ENCODE assay signal across 22 cellular contexts in the genomic region with DNA sequence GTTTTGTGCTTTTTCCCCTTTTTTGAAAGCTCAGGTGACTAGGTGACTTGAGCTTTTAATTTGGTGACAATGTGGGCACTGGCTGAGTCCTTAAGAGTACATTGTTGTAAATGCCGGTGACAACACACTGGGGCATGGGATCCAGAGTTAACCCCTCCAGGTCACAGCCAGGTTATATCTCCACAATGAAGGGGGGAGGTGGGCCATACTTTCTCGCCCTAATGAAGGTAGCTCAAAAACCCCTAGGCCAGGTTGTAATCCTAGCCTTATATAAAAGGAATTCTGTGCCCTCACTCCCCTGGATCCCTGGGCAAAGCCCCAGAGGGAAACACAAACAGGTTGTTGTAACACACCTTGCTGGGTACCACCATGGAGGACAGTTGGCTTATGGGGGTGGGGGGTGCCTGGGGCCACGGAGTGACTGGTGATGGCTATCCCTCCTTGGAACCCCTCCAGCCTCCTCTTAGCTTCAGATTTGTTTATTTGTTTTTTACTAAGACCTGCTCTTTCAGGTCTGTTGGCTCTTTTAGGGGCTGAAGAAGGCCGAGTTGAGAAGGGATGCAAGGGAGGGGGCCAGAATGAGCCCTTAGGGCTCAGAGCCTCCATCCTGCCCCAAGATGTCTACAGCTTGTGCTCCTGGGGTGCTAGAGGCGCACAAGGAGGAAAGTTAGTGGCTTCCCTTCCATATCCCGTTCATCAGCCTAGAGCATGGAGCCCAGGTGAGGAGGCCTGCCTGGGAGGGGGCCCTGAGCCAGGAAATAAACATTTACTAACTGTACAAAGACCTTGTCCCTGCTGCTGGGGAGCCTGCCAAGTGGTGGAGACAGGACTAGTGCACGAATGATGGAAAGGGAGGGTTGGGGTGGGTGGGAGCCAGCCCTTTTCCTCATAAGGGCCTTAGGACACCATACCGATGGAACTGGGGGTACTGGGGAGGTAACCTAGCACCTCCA. TPM values are rescaled to one million over a fixed set of nuclear protein-coding genes. Genes with fewer than 3 reads are reported as not detected.
DNase-seq lines count a peak whose midpoint lies in the region; ATAC-seq, FAIRE-seq and TF ChIP-seq lines count a peak whose summit lies in the region.
"Had no signal": no experiment of that assay in that cellular context is flagged by ENCODE, and none has a peak within 500 bp of the region (broad histone marks: within the 10 kb centered on the region; RNA-seq: fewer than 3 reads in every experiment).

No MANE protein-coding gene starts in this region.

- H3K4me1 ChIP-seq in kidney (ENCODE audit: control insufficient read depth in 1 of 2, insufficient read depth in 1 of 2, low read depth in 1 of 2, low read length in 2 of 2) (no peaks in the 10 kb centered on the region), neuronal stem cell (ENCODE audit: control insufficient read depth in 2 of 2, insufficient read depth in 1 of 2, low read depth in 1 of 2, low read length in 2 of 2) (peaks cover 4 to 27% of the 10 kb centered on the region in 2 donors)

- TF ChIP-seq CTCF in CD4-positive, alpha-beta T cell (IDR thresholded peaks at IDR 0.05), result no peak
- no peak for TF ChIP-seq CTCF in RWPE1 (conservative IDR thresholded peaks at IDR 0.05; ENCODE audit: low read depth)
- no peak for TF ChIP-seq CTCF in kidney (IDR thresholded peaks at IDR 0.05; ENCODE audit: borderline replicate concordance, extremely low read depth, insufficient read depth)

- no peak for FAIRE-seq in kidney (lab: Jason Lieb, UNC)
- FAIRE-seq: GM12892 had no signal

- H3K4me3 Mint-ChIP-seq in CD4-positive, alpha-beta T cell, result peak overlapping the region; percentile 60
- H3K4me3 Mint-ChIP-seq: activated CD4-positive, alpha-beta memory T cell treated with anti-CD3 and anti-CD28 coated beads, Interleukin-2, amount 10 ng/mL, durations not matched to agents 7 days and 5 days; activated naive CD8-positive, alpha-beta T cell; stimulated activated memory B cell treated with anti-CD40 and anti-IgM and Interleukin-4, amounts not matched to agents 10 μg/mL and 1 μg/mL and 100 μg/mL, for 72 hours had no signal

- DNase-seq in CD4-positive, alpha-beta T cell, result no peak
- no peak for DNase-seq in RWPE1 (ENCODE audit: low spot score)
- peak; percentile 46 for DNase-seq in kidney
- no peak for DNase-seq in neuronal stem cell (ENCODE audit: low spot score)
- DNase-seq in DMS153 (lab: John Stamatoyannopoulos, UW), result no peak
- DNase-seq in AG08396 (ENCODE audit: low spot score), result no peak
- DNase-seq: activated CD4-positive, alpha-beta memory T cell treated with anti-CD3 and anti-CD28 coated beads, Interleukin-2, amount 10 ng/mL, durations not matched to agents 7 days and 5 days; EL; NCI-H1105 treated with DMSO at 0.1 percent for 48 hours; NCI-H2029; NCI-H748 treated with DMSO at 0.1 percent for 48 hours; stimulated activated CD4-positive, alpha-beta T cell treated with anti-CD3 and anti-CD28 coated beads, Interleukin-2, amount 100 ng/mL, for 48 hours had no signal

- H3K27me3 ChIP-seq in CD4-positive, alpha-beta T cell (ENCODE audit: control insufficient read depth, insufficient read depth, low read length), result peaks cover 13% of the 10 kb centered on the region
- peaks cover 0 to 45% (median 0%) of the 10 kb centered on the region in 3 experiments for H3K27me3 ChIP-seq in neuronal stem cell (ENCODE audit: control insufficient read depth in 3 of 3, insufficient read depth in 3 of 3, low read depth in 1 of 3, low read length in 3 of 3)
- H3K27me3 ChIP-seq: ascending aorta, vagina had no signal

- no peak overlapping the region for H3K27ac Mint-ChIP-seq in CD4-positive, alpha-beta T cell
- H3K27ac Mint-ChIP-seq: activated CD4-positive, alpha-beta memory T cell treated with anti-CD3 and anti-CD28 coated beads, Interleukin-2, amount 10 ng/mL, durations not matched to agents 7 days and 5 days; activated naive CD8-positive, alpha-beta T cell; stimulated activated memory B cell treated with anti-CD40 and anti-IgM and Interleukin-4, amounts not matched to agents 10 μg/mL and 1 μg/mL and 100 μg/mL, for 72 hours had no signal

- H3K36me3 Mint-ChIP-seq in CD4-positive, alpha-beta T cell (ENCODE audit: low read depth), result no peaks in the 10 kb centered on the region
- H3K36me3 Mint-ChIP-seq: activated naive CD8-positive, alpha-beta T cell; stimulated activated memory B cell treated with anti-CD40 and anti-IgM and Interleukin-4, amounts not matched to agents 10 μg/mL and 1 μg/mL and 100 μg/mL, for 72 hours had no signal

- CTCF ChIA-PET in CD4-positive, alpha-beta T cell (lab: Charles Lee), result interaction anchor here (1.5 to 3.3 kb wide), 2 partner anchors 306 to 311 kb away, joined by 5 to 20 read pairs; no protein-coding TSS in a partner anchor
- CTCF ChIA-PET in RWPE1 (lab: Yijun Ruan, JAX), result interaction anchor here (0.5 to 4.0 kb wide), 8 partner anchors 8 to 312 kb away, joined by 4 to 37 read pairs (median 8); no protein-coding TSS in a partner anchor

- no peaks in the 10 kb centered on the region for H3K9me3 Mint-ChIP-seq in CD4-positive, alpha-beta T cell
- H3K9me3 Mint-ChIP-seq: activated CD4-positive, alpha-beta memory T cell treated with anti-CD3 and anti-CD28 coated beads, Interleukin-2, amount 10 ng/mL, durations not matched to agents 7 days and 5 days; stimulated activated memory B cell treated with anti-CD40 and anti-IgM and Interleukin-4, amounts not matched to agents 10 μg/mL and 1 μg/mL and 100 μg/mL, for 72 hours had no signal

- peaks cover 13% of the 10 kb centered on the region for H3K79me1 ChIP-seq in neuronal stem cell (ENCODE audit: low read depth, low read length)

- H2BK12ac ChIP-seq in neuronal stem cell (ENCODE audit: low read length), result no peak overlapping the region

- H4K8ac ChIP-seq in neuronal stem cell (ENCODE audit: low read depth, low read length), result no peak overlapping the region

- H3K4me3 ChIP-seq in kidney (ENCODE audit: low read length in 2 of 2), result no peak overlapping the region
- no peak overlapping the region for H3K4me3 ChIP-seq in neuronal stem cell (ENCODE audit: low read length in 2 of 2)
- H3K4me3 ChIP-seq: ascending aorta, vagina had no signal

- H3K4ac ChIP-seq in neuronal stem cell (ENCODE audit: low read length), result no peak overlapping the region

- H3K36me3 ChIP-seq in kidney (ENCODE audit: control insufficient read depth in 1 of 2, insufficient read depth in 2 of 2, low read length in 2 of 2), result peaks cover 0 to 6% of the 10 kb centered on the region in 2 donors
- no peaks in the 10 kb centered on the region for H3K36me3 ChIP-seq in neuronal stem cell (replicated peaks in 1 of 2; ENCODE audit: control insufficient read depth in 2 of 2, insufficient read depth in 2 of 2, low read length in 2 of 2)
- H3K36me3 ChIP-seq: ascending aorta, vagina had no signal

- peak overlapping the region; percentile 30 for H2BK5ac ChIP-seq in neuronal stem cell (ENCODE audit: low read length)

- ATAC-seq in CD4-positive, alpha-beta T cell (ENCODE audit: poor library complexity), result no peak
- ATAC-seq in GM21526 (IDR thresholded peaks at IDR 0.05; ENCODE audit: low FRiP score, unreplicated experiment) (no peak), HG03108 (IDR thresholded peaks at IDR 0.05; ENCODE audit: unreplicated experiment) (no peak)
- ATAC-seq: activated CD4-positive, CD25-positive, alpha-beta regulatory T cell treated with anti-CD3 and anti-CD28 coated beads, Interleukin-2, amount 50 U/mL, for 24 hours; HCT116; stimulated activated memory B cell treated with anti-CD40 and anti-IgM and Interleukin-4, amounts not matched to agents 10 μg/mL and 1 μg/mL and 100 μg/mL, for 72 hours had no signal

- peak overlapping the region; percentile 25 for H2BK15ac ChIP-seq in neuronal stem cell (ENCODE audit: low read length)

- POLR2A ChIA-PET in CD4-positive, alpha-beta T cell (lab: Charles Lee), result interaction anchor here (1.6 to 1.7 kb wide), 2 partner anchors 43 to 305 kb away, joined by 4 to 7 read pairs; no protein-coding TSS in a partner anchor
- POLR2A ChIA-PET in RWPE1 (lab: Yijun Ruan, JAX; ENCODE audit: low non-redundant PET), result no interaction called here

- H3K18ac ChIP-seq in neuronal stem cell (ENCODE audit: low read length), result no peak overlapping the region

- intact Hi-C loops in CD4-positive, alpha-beta T cell (cut with DNase I, micrococcal nuclease), result loop anchor here (2.0 to 10.0 kb wide), 3 partner anchors 41 to 163 kb away; no protein-coding TSS in a partner anchor
- intact Hi-C loops in kidney (cut with DNase I), result loop anchor here (5.0 to 10.0 kb wide), 2 partner anchors 103 to 314 kb away; no protein-coding TSS in a partner anchor

- no peak overlapping the region for H2AFZ ChIP-seq in neuronal stem cell (ENCODE audit: low read length)

- H3K27me3 Mint-ChIP-seq in CD4-positive, alpha-beta T cell, result peaks cover 21% of the 10 kb centered on the region
- H3K27me3 Mint-ChIP-seq: activated naive CD8-positive, alpha-beta T cell had no signal

- H3K4me1 Mint-ChIP-seq in CD4-positive, alpha-beta T cell (ENCODE audit: low read depth), result peaks cover 11% of the 10 kb centered on the region

- no peak overlapping the region for H2BK120ac ChIP-seq in neuronal stem cell (ENCODE audit: low read depth, low read length)

- no CpG with 5 or more reads among the region's 8 CpGs for WGBS in neuronal stem cell (ENCODE audit: extremely low coverage in 2 of 2, insufficient read length in 2 of 2, insufficient replicate concordance in 1 of 2), 2 donors

- no peak overlapping the region for H3K4me2 ChIP-seq in neuronal stem cell (ENCODE audit: insufficient read depth, low read length, poor library complexity, severe bottlenecking)

- peak overlapping the region; percentile 30 for H2AK5ac ChIP-seq in neuronal stem cell (ENCODE audit: low read depth, low read length)

- H3K27ac ChIP-seq in CD4-positive, alpha-beta T cell (ENCODE audit: low read depth, low read length), result no peak overlapping the region
- H3K27ac ChIP-seq in RWPE1 (peak overlapping the region; percentile 93), kidney (ENCODE audit: low read depth in 2 of 2, low read length in 2 of 2) (no peak overlapping the region), neuronal stem cell (replicated peaks; ENCODE audit: low read length) (no peak overlapping the region)
- H3K27ac ChIP-seq: epithelial cell of prostate had no signal

- no peak overlapping the region for H3K14ac ChIP-seq in neuronal stem cell (ENCODE audit: low read length)

- no peaks in the 10 kb centered on the region for H3K9me3 ChIP-seq in CD4-positive, alpha-beta T cell (ENCODE audit: control insufficient read depth, low read length)
- H3K9me3 ChIP-seq in kidney (ENCODE audit: control insufficient read depth in 1 of 2, low read length in 2 of 2) (no peaks in the 10 kb centered on the region), neuronal stem cell (replicated peaks in 1 of 2; ENCODE audit: control insufficient read depth in 2 of 2, insufficient read depth in 1 of 2, low read depth in 1 of 2, low read length in 2 of 2) (no peaks in the 10 kb centered on the region)
- H3K9me3 ChIP-seq: ascending aorta, vagina had no signal

- H3K23ac ChIP-seq in neuronal stem cell (ENCODE audit: low read depth, low read length, poor library complexity), result no peak overlapping the region

- H3K9ac ChIP-seq in kidney (ENCODE audit: low read length in 2 of 2) (no peak overlapping the region), neuronal stem cell (ENCODE audit: low read depth, low read length, poor library complexity) (no peak overlapping the region)

- no peak overlapping the region for H4K91ac ChIP-seq in neuronal stem cell (ENCODE audit: low read depth, low read length, poor library complexity)

RNA-seq across cellular contexts. Expression of gene VEGFA, which starts 2.2 kb away (rescaled TPM):
- 1 to 10 TPM; 3.5 to 3.7 TPM for total RNA-seq in CD4-positive, alpha-beta T cell
- total RNA-seq in kidney, result 36.3 TPM
- 111 TPM for polyA plus RNA-seq in kidney (ENCODE audit: insufficient read depth, low read depth, low replicate concordance)
- polyA plus RNA-seq in neuronal stem cell (2013, experiment 1 of 2), result 29.0 TPM
- polyA plus RNA-seq in neuronal stem cell (2013, experiment 2 of 2), result 29.1 TPM
